8 cellular contexts compared by ENCODE assay signal in the genomic region with DNA sequence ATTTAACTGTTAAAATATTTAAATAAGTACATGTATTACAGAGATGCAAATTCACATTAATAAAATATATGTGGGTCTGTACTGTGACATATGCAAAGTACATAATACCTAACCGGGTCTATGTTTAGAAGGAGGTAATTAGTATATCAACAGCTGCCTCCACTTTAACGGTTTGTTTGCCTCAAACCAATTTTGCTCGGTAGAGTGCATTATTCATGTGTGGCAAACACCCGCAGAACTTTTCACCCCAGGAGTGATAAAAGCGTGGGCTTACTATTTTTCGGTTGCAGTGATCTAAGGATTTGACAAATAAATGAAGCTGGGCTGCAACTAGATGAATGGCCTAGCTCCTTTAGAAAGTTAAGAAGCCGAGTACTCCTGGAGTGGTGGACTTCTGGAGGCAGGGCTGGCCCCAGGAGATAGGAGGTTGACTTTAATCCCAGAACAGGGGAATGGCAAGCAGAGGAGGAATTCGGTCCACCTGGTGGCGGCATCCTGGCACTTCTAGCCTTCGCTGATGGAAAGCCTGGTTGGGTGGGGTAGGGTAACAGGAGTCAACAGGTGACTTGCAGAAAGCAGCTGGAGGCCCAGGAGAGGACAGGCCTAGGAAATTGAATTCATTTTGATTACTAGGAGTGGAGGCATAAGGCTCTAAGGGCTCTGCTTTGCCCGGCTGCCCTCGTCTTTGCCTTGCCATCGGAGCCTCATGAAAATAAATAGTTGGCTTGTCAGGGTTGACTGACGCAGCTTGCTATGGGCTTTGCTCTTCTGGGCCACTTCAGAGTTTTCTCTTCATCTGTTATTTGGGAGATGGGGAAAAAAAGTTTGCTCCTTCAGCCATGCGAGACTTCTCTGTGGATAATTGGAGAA. TPM values are rescaled to one million over a fixed set of nuclear protein-coding genes. Genes with fewer than 3 reads are reported as not detected.
DNase-seq lines count a peak whose midpoint lies in the region; ATAC-seq lines count a peak whose summit lies in the region.

No MANE protein-coding gene starts in this region.

- peaks cover 74% of the 10 kb centered on the region for H3K4me1 Mint-ChIP-seq in stimulated activated naive CD8-positive, alpha-beta T cell treated with anti-CD3 and anti-CD28 coated beads, Interleukin-15, Interleukin-2, amounts not matched to agents 100 ng/mL and 50 ng/mL, for 24 hours (ENCODE audit: low read depth)
- H3K4me1 Mint-ChIP-seq in activated T-helper 2 cell treated with anti-CD3 and anti-CD28 coated beads, Interferon-gamma antibody, Interleukin-2, Interleukin-4, amounts not matched to agents 10 μg/mL and 5 μg/mL and 100 μg/mL, durations not matched to agents 14 hours and 24 hours and 36 hours (ENCODE audit: low read depth) = peaks cover 72% of the 10 kb centered on the region

- no peak for DNase-seq in stimulated activated naive CD8-positive, alpha-beta T cell treated with anti-CD3 and anti-CD28 coated beads, Interleukin-15, Interleukin-2, amounts not matched to agents 100 U/mL and 50 U/mL, for 24 hours
- DNase-seq in NCI-H1694 treated with DMSO at 0.1 percent for 48 hours (lab: John Stamatoyannopoulos, UW) (peak; percentile 57), left colon (peak; percentile 75 to 76), dermis blood vessel endothelial cell (no peak), Ammon's horn (ENCODE audit: low spot score) (no peak)
- no peak for DNase-seq in activated T-helper 2 cell treated with anti-CD3 and anti-CD28 coated beads, Interferon-gamma antibody, Interleukin-2, Interleukin-4, amounts not matched to agents 10 μg/mL and 5 μg/mL and 100 μg/mL, durations not matched to agents 14 hours and 24 hours and 36 hours (ENCODE audit: low spot score)

- peak overlapping the region; percentile 28 for H3K27ac Mint-ChIP-seq in stimulated activated naive CD8-positive, alpha-beta T cell treated with anti-CD3 and anti-CD28 coated beads, Interleukin-15, Interleukin-2, amounts not matched to agents 100 ng/mL and 50 ng/mL, for 24 hours
- H3K27ac Mint-ChIP-seq in activated T-helper 2 cell treated with anti-CD3 and anti-CD28 coated beads, Interferon-gamma antibody, Interleukin-2, Interleukin-4, amounts not matched to agents 10 μg/mL and 5 μg/mL and 100 μg/mL, durations not matched to agents 14 hours and 24 hours and 36 hours = peak overlapping the region; percentile 86

- no peak for ATAC-seq in stimulated activated naive CD8-positive, alpha-beta T cell treated with anti-CD3 and anti-CD28 coated beads, Interleukin-15, Interleukin-2, amounts not matched to agents 100 U/mL and 50 U/mL, for 24 hours
- ATAC-seq in left colon (peak; percentile 67), GM21390 (IDR thresholded peaks at IDR 0.05; ENCODE audit: unreplicated experiment) (no peak)

- H3K36me3 Mint-ChIP-seq in stimulated activated naive CD8-positive, alpha-beta T cell treated with anti-CD3 and anti-CD28 coated beads, Interleukin-15, Interleukin-2, amounts not matched to agents 100 ng/mL and 50 ng/mL, for 24 hours (ENCODE audit: low read depth) = no peaks in the 10 kb centered on the region
- H3K36me3 Mint-ChIP-seq in activated T-helper 2 cell treated with anti-CD3 and anti-CD28 coated beads, Interferon-gamma antibody, Interleukin-2, Interleukin-4, amounts not matched to agents 10 μg/mL and 5 μg/mL and 100 μg/mL, durations not matched to agents 14 hours and 24 hours and 36 hours (ENCODE audit: low read depth) = peaks cover 20% of the 10 kb centered on the region

- H3K9me3 Mint-ChIP-seq in stimulated activated naive CD8-positive, alpha-beta T cell treated with anti-CD3 and anti-CD28 coated beads, Interleukin-15, Interleukin-2, amounts not matched to agents 100 ng/mL and 50 ng/mL, for 24 hours = no peaks in the 10 kb centered on the region
- H3K9me3 Mint-ChIP-seq in activated T-helper 2 cell treated with anti-CD3 and anti-CD28 coated beads, Interferon-gamma antibody, Interleukin-2, Interleukin-4, amounts not matched to agents 10 μg/mL and 5 μg/mL and 100 μg/mL, durations not matched to agents 14 hours and 24 hours and 36 hours = no peaks in the 10 kb centered on the region

- intact Hi-C loops in activated T-helper 2 cell treated with anti-CD3 and anti-CD28 coated beads, Interferon-gamma antibody, Interleukin-2, Interleukin-4, amounts not matched to agents 10 μg/mL and 5 μg/mL and 100 μg/mL, durations not matched to agents 14 hours and 24 hours and 36 hours (cut with micrococcal nuclease) = loop anchor here (5.0 kb wide), 3 partner anchors 54 to 156 kb away; no protein-coding TSS in a partner anchor
- intact Hi-C loops in left colon (cut with DNase I, micrococcal nuclease) = no loop called here

- H3K4me3 Mint-ChIP-seq in stimulated activated naive CD8-positive, alpha-beta T cell treated with anti-CD3 and anti-CD28 coated beads, Interleukin-15, Interleukin-2, amounts not matched to agents 100 ng/mL and 50 ng/mL, for 24 hours = no peak overlapping the region
- H3K4me3 Mint-ChIP-seq in activated T-helper 2 cell treated with anti-CD3 and anti-CD28 coated beads, Interferon-gamma antibody, Interleukin-2, Interleukin-4, amounts not matched to agents 10 μg/mL and 5 μg/mL and 100 μg/mL, durations not matched to agents 14 hours and 24 hours and 36 hours (ENCODE audit: low read depth) = peak overlapping the region; percentile 46

- peaks cover 5% of the 10 kb centered on the region for H3K27me3 Mint-ChIP-seq in stimulated activated naive CD8-positive, alpha-beta T cell treated with anti-CD3 and anti-CD28 coated beads, Interleukin-15, Interleukin-2, amounts not matched to agents 100 ng/mL and 50 ng/mL, for 24 hours
- no peaks in the 10 kb centered on the region for H3K27me3 Mint-ChIP-seq in activated T-helper 2 cell treated with anti-CD3 and anti-CD28 coated beads, Interferon-gamma antibody, Interleukin-2, Interleukin-4, amounts not matched to agents 10 μg/mL and 5 μg/mL and 100 μg/mL, durations not matched to agents 14 hours and 24 hours and 36 hours (ENCODE audit: low read depth)

RNA-seq across cellular contexts. Expression of a gene that starts 2.4 kb away (rescaled TPM):
- 26.2 and 26.3 TPM in 2 replicates for total RNA-seq in activated T-helper 2 cell treated with anti-CD3 and anti-CD28 coated beads, Interferon-gamma antibody, Interleukin-2, Interleukin-4, amounts not matched to agents 10 μg/mL and 5 μg/mL and 100 μg/mL, durations not matched to agents 14 hours and 24 hours and 36 hours
- 10 to 100 TPM; 13.0 to 15.1 TPM for total RNA-seq in left colon
- total RNA-seq in dermis blood vessel endothelial cell = 0.47 and 1.2 TPM in 2 replicates

Comparison
In these comparisons a context has a peak if more than half of its experiments do, and no peak if none do; other contexts are left out.
1. DNase-seq: peak in NCI-H1694 treated with DMSO at 0.1 percent for 48 hours (single experiment) and left colon (2 of 2); none in stimulated activated naive CD8-positive, alpha-beta T cell treated with anti-CD3 and anti-CD28 coated beads, Interleukin-15, Interleukin-2, amounts not matched to agents 100 U/mL and 50 U/mL, for 24 hours (single experiment), activated T-helper 2 cell treated with anti-CD3 and anti-CD28 coated beads, Interferon-gamma antibody, Interleukin-2, Interleukin-4, amounts not matched to agents 10 μg/mL and 5 μg/mL and 100 μg/mL, durations not matched to agents 14 hours and 24 hours and 36 hours (single experiment), dermis blood vessel endothelial cell (single experiment) and Ammon's horn (single experiment).